1 cellular context compared by ENCODE assay signal in the genomic region with DNA sequence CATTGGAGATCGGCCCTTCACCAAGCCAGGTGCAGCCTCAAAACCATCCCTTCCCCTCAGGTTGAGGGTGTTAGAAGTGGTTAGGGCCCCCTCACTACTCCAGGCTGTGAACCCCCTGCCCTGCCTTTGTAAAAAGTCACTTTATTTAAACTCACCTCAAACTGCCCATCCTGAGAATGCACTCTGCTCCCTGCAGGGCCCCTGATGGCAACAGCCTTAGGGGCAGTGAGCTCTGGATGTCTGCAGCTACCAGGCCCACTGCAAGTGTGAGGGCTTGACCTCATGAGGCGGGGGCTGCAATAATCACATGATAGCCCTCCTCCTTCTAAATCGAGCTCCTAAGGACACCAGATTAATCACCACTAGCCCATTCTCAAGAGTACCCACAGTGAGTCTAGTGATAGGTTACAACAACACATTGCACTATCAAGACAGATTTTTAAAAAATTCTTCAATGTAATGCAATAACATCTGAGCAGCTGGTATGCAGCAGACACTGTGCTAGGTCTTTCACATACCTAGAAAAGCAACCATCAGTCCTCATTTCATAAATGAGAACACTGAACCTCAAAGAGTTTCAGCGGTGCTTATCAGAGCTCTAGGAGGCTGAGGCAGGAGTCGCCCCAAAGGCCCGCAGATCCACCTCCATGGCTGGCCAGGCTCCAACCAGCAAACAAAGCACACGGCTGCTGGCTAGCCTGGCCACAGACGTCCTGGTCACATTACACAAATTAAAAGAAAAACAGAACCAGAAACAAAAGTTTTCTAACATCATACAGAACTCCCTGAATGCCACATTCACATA.
TF ChIP-seq lines count a peak whose summit lies in the region.

No MANE protein-coding gene starts in this region.

TF ChIP-seq in H1, 55 proteins besides CTCF, POLR2A, EP300 and RAD21 (continued from another document):
- no peak for TF ChIP-seq CEBPB (IDR thresholded peaks at IDR 0.05; ENCODE audit: low read depth, low read length)
